ENCODE assay signal across 8 cellular contexts in the genomic region with DNA sequence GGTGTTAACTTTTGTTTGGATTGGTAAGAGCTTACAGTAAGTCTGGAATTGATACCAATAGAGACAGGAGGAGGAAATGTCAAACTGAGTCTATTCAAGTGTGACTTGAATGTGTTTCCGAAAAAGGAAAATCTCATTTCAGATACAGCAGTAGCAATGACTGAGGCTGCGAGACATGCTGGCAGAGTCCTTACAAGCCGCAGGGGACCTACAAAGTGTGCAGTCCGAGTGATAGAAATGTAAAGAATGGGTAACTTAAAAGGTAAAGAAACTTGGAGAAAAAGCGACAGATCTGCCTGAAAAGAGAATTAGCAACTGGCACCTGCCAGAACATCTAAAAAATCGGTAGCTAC. TPM values are rescaled to one million over a fixed set of nuclear protein-coding genes. Genes with fewer than 3 reads are reported as not detected.
DNase-seq lines count a peak whose midpoint lies in the region; ATAC-seq and TF ChIP-seq lines count a peak whose summit lies in the region.

No MANE protein-coding gene starts in this region.

- peaks cover 30% of the 10 kb centered on the region for H3K79me2 ChIP-seq in neural progenitor cell (ENCODE audit: low read depth)

- H3K4me3 ChIP-seq in neural progenitor cell = peak overlapping the region; percentile 98

- peaks cover 2% of the 10 kb centered on the region for H3K27me3 Mint-ChIP-seq in T-helper 2 cell treated with Interferon-gamma antibody and Interleukin-4, amounts not matched to agents 5 μg/mL and 100 μg/mL, for 36 hours (ENCODE audit: low read depth)
- no peaks in the 10 kb centered on the region for H3K27me3 Mint-ChIP-seq in neural progenitor cell (ENCODE audit: insufficient read depth, low read depth)

- H3K27ac ChIP-seq in C4-2B = peak overlapping the region; percentile 46
- peak overlapping the region; percentile 60 for H3K27ac ChIP-seq in neural progenitor cell

- H3K27ac Mint-ChIP-seq in T-helper 2 cell treated with Interferon-gamma antibody and Interleukin-4, amounts not matched to agents 5 μg/mL and 100 μg/mL, for 36 hours = peak overlapping the region; percentile 85
- H3K27ac Mint-ChIP-seq in neural progenitor cell = peak overlapping the region; percentile 7

- peak overlapping the region; percentile 100 for H3K4me2 ChIP-seq in neural progenitor cell

- no peaks in the 10 kb centered on the region for H3K9me3 ChIP-seq in neural progenitor cell (ENCODE audit: low read depth)

- H3K9me3 Mint-ChIP-seq in T-helper 2 cell treated with Interferon-gamma antibody and Interleukin-4, amounts not matched to agents 5 μg/mL and 100 μg/mL, for 36 hours = no peaks in the 10 kb centered on the region
- no peaks in the 10 kb centered on the region for H3K9me3 Mint-ChIP-seq in neural progenitor cell

- DNase-seq in T-helper 2 cell treated with Interferon-gamma antibody and Interleukin-4, amounts not matched to agents 5 μg/mL and 100 μg/mL, for 36 hours (ENCODE audit: low spot score) = peak; percentile 5
- DNase-seq in neural progenitor cell (ENCODE audit: low spot score) (peak; percentile 54), globus pallidus (ENCODE audit: low spot score) (no peak), SKM-1 treated with dmso at 0.1 percent for 144 hours (lab: John Stamatoyannopoulos, UW; ENCODE audit: unreplicated experiment) (no peak)

- H3K27me3 ChIP-seq in neural progenitor cell = peaks cover 7% of the 10 kb centered on the region

- no peaks in the 10 kb centered on the region for H3F3A ChIP-seq in neural progenitor cell (ENCODE audit: low read depth)

- peaks cover 14% of the 10 kb centered on the region for H3K36me3 Mint-ChIP-seq in T-helper 2 cell treated with Interferon-gamma antibody and Interleukin-4, amounts not matched to agents 5 μg/mL and 100 μg/mL, for 36 hours (ENCODE audit: low read depth)
- H3K36me3 Mint-ChIP-seq in neural progenitor cell = no peaks in the 10 kb centered on the region

- H2AFZ ChIP-seq in neural progenitor cell (replicated peaks) = peak overlapping the region; percentile 97

- peaks cover 3% of the 10 kb centered on the region for H4K20me1 ChIP-seq in neural progenitor cell (ENCODE audit: low read depth)

- peaks cover 14% of the 10 kb centered on the region for H3K4me1 ChIP-seq in neural progenitor cell

- ATAC-seq in GM19035 (IDR thresholded peaks at IDR 0.05; ENCODE audit: unreplicated experiment) = peak; percentile 49
- ATAC-seq in HG03175 (IDR thresholded peaks at IDR 0.05; ENCODE audit: unreplicated experiment) = peak; percentile 44
- peak; percentile 43 for ATAC-seq in esophagus mucosa

- peak overlapping the region; percentile 91 for H3K4me3 Mint-ChIP-seq in T-helper 2 cell treated with Interferon-gamma antibody and Interleukin-4, amounts not matched to agents 5 μg/mL and 100 μg/mL, for 36 hours
- H3K4me3 Mint-ChIP-seq in neural progenitor cell = peak overlapping the region; percentile 90

- H3K9ac ChIP-seq in neural progenitor cell = peak overlapping the region; percentile 92

- no peak for TF ChIP-seq CTCF in C4-2B (conservative IDR thresholded peaks at IDR 0.05)
- TF ChIP-seq CTCF in neural progenitor cell (IDR thresholded peaks at IDR 0.05) = no peak

- H3K4me1 Mint-ChIP-seq in T-helper 2 cell treated with Interferon-gamma antibody and Interleukin-4, amounts not matched to agents 5 μg/mL and 100 μg/mL, for 36 hours (ENCODE audit: low read depth) = peaks cover 26% of the 10 kb centered on the region
- peaks cover 16% of the 10 kb centered on the region for H3K4me1 Mint-ChIP-seq in neural progenitor cell

- H3K36me3 ChIP-seq in neural progenitor cell = no peaks in the 10 kb centered on the region

RNA-seq across cellular contexts. Expression of gene CWF19L2, which starts 0.4 kb away (rescaled TPM):
- 6.8 TPM for total RNA-seq in esophagus mucosa
- 26.3 and 36.3 TPM in 2 replicates for total RNA-seq in neural progenitor cell (ENCODE audit: low replicate concordance)

Comparison
In these comparisons a context has a peak if more than half of its experiments do, and no peak if none do; other contexts are left out.
1. DNase-seq: peak in T-helper 2 cell treated with Interferon-gamma antibody and Interleukin-4, amounts not matched to agents 5 μg/mL and 100 μg/mL, for 36 hours (single experiment) and neural progenitor cell (single experiment); none in globus pallidus (single experiment) and SKM-1 treated with dmso at 0.1 percent for 144 hours (single experiment).
2. Peak in every context shown above with its lines, with median percentiles within 50 percentile points of each other: ATAC-seq.